ENCODE assay signal across 18 cellular contexts in the genomic region with DNA sequence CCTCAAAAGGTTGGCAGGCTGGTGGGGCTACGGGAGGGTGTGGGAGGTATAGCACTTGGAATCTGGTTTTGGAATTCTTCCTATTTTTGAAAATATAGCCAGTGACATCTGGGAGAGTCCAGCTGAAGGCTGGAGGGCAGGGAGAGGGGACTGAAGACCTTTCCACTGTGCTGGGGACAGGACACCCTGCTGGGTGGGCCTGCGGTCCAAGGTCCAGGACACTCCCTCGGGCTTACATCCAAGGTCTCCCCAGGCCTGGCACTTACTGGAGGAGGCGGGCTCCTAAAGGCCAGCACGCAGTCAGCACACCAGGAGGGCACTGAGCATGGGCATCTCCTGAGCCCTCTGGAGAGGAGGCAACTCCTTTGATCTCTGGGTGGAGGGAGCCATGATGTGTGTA. TPM values are rescaled to one million over a fixed set of nuclear protein-coding genes. Genes with fewer than 3 reads are reported as not detected.
"Had no signal": no experiment of that assay in that cellular context is flagged by ENCODE, and none has a peak within 500 bp of the region (broad histone marks: within the 10 kb centered on the region; RNA-seq: fewer than 3 reads in every experiment).

No MANE protein-coding gene starts in this region.

- H3K4me3 ChIP-seq: coronary artery, ovary had no signal

- H3K9me3 Mint-ChIP-seq: activated B cell treated with CpG ODN at 0.5 μM for 24 hours; activated CD4-positive, alpha-beta memory T cell treated with anti-CD3 and anti-CD28 coated beads, Interleukin-2, amount 10 ng/mL, durations not matched to agents 7 days and 5 days; activated naive CD8-positive, alpha-beta T cell treated with anti-CD3 and anti-CD28 coated beads for 36 hours; memory B cell; natural killer cell; stimulated activated naive B cell treated with anti-CD40 and anti-IgM and Interleukin-4, amounts not matched to agents 10 μg/mL and 1 μg/mL and 100 μg/mL, for 72 hours had no signal

- H3K36me3 Mint-ChIP-seq: activated CD8-positive, alpha-beta memory T cell treated with anti-CD3 and anti-CD28 coated beads, Interleukin-2, amount 10 ng/mL, durations not matched to agents 7 days and 5 days; activated naive CD8-positive, alpha-beta T cell treated with anti-CD3 and anti-CD28 coated beads for 36 hours; memory B cell; natural killer cell; stimulated activated naive B cell treated with anti-CD40 and anti-IgM and Interleukin-4, amounts not matched to agents 10 μg/mL and 1 μg/mL and 100 μg/mL, for 72 hours had no signal

- H3K4me1 Mint-ChIP-seq: natural killer cell had no signal

- H3K9me3 ChIP-seq: ovary had no signal

- H3K36me3 ChIP-seq: ovary had no signal

- H3K4me3 Mint-ChIP-seq: activated B cell treated with CpG ODN at 0.5 μM for 24 hours; activated CD4-positive, alpha-beta memory T cell treated with anti-CD3 and anti-CD28 coated beads, Interleukin-2, amount 10 ng/mL, durations not matched to agents 7 days and 5 days; activated CD8-positive, alpha-beta memory T cell treated with anti-CD3 and anti-CD28 coated beads, Interleukin-2, amount 10 ng/mL, durations not matched to agents 7 days and 5 days; activated naive CD8-positive, alpha-beta T cell treated with anti-CD3 and anti-CD28 coated beads for 36 hours; memory B cell; natural killer cell; stimulated activated naive B cell treated with anti-CD40 and anti-IgM and Interleukin-4, amounts not matched to agents 10 μg/mL and 1 μg/mL and 100 μg/mL, for 72 hours had no signal

- H3K27ac Mint-ChIP-seq: activated B cell treated with CpG ODN at 0.5 μM for 24 hours; activated CD4-positive, alpha-beta memory T cell treated with anti-CD3 and anti-CD28 coated beads, Interleukin-2, amount 10 ng/mL, durations not matched to agents 7 days and 5 days; activated CD8-positive, alpha-beta memory T cell treated with anti-CD3 and anti-CD28 coated beads, Interleukin-2, amount 10 ng/mL, durations not matched to agents 7 days and 5 days; activated naive CD8-positive, alpha-beta T cell treated with anti-CD3 and anti-CD28 coated beads for 36 hours; natural killer cell; stimulated activated naive B cell treated with anti-CD40 and anti-IgM and Interleukin-4, amounts not matched to agents 10 μg/mL and 1 μg/mL and 100 μg/mL, for 72 hours had no signal

- H3K27ac ChIP-seq: coronary artery, ovary had no signal

- FAIRE-seq: endometrium, kidney had no signal

- DNase-seq: activated B cell treated with CpG ODN at 0.5 μM for 24 hours; activated CD4-positive, alpha-beta memory T cell treated with anti-CD3 and anti-CD28 coated beads, Interleukin-2, amount 10 ng/mL, durations not matched to agents 7 days and 5 days; activated CD4-positive, alpha-beta T cell treated with anti-CD3 and anti-CD28 coated beads for 48 hours; activated CD8-positive, alpha-beta memory T cell treated with anti-CD3 and anti-CD28 coated beads, Interleukin-2, amount 10 ng/mL, durations not matched to agents 7 days and 5 days; activated naive CD4-positive, alpha-beta T cell; activated naive CD8-positive, alpha-beta T cell treated with anti-CD3 and anti-CD28 coated beads for 36 hours; amniotic stem cell; central memory CD4-positive, alpha-beta T cell; erythroblast; foreskin melanocyte; kidney; natural killer cell; ovary; stimulated activated naive B cell treated with anti-CD40 and anti-IgM and Interleukin-4, amounts not matched to agents 10 μg/mL and 1 μg/mL and 100 μg/mL, for 72 hours; T-helper 9 cell had no signal

- ATAC-seq: activated CD8-positive, alpha-beta memory T cell treated with anti-CD3 and anti-CD28 coated beads, Interleukin-2, amount 10 ng/mL, durations not matched to agents 7 days and 5 days; natural killer cell; stimulated activated naive B cell treated with anti-CD40 and anti-IgM and Interleukin-4, amounts not matched to agents 10 μg/mL and 1 μg/mL and 100 μg/mL, for 72 hours had no signal

- H3K27me3 ChIP-seq: ovary had no signal

RNA-seq across cellular contexts. Expression of a gene that starts 35.4 kb away (rescaled TPM):
- total RNA-seq: activated B cell treated with CpG ODN at 0.5 μM for 24 hours, natural killer cell had no signal
